23 cellular contexts compared by ENCODE assay signal in genomic region chr12:69046372-69046771, GRCh38.
DNase-seq lines count a peak whose midpoint lies in the region; ATAC-seq and FAIRE-seq lines count a peak whose summit lies in the region.
"Had no signal": no experiment of that assay in that cellular context is flagged by ENCODE, and none has a peak within 500 bp of the region (broad histone marks: within the 10 kb centered on the region; RNA-seq: fewer than 3 reads in every experiment).

No MANE protein-coding gene starts in this region.

- H3K14ac ChIP-seq in neuronal stem cell (ENCODE audit: low read length), result no peak overlapping the region

- H2BK15ac ChIP-seq in neuronal stem cell (ENCODE audit: low read length), result no peak overlapping the region

- peak; percentile 89 for FAIRE-seq in RCC 7860 (lab: Jason Lieb, UNC)
- FAIRE-seq: A204.1 had no signal

- H2AFZ ChIP-seq in neuronal stem cell (ENCODE audit: low read length), result no peak overlapping the region

- H3K27me3 Mint-ChIP-seq in activated T-helper 17 cell treated with anti-CD3 and anti-CD28 coated beads, Interleukin-2, amount 50 U/mL, for 72 hours, result peaks cover 6% of the 10 kb centered on the region
- H3K27me3 Mint-ChIP-seq: CD4-positive, CD25-positive, alpha-beta regulatory T cell had no signal

- no peaks in the 10 kb centered on the region for H3K36me3 Mint-ChIP-seq in activated T-helper 17 cell treated with anti-CD3 and anti-CD28 coated beads, Interleukin-2, amount 50 U/mL, for 72 hours (ENCODE audit: low read depth)
- H3K36me3 Mint-ChIP-seq: CD4-positive, CD25-positive, alpha-beta regulatory T cell had no signal

- no peak overlapping the region for H3K27ac ChIP-seq in neuronal stem cell (replicated peaks; ENCODE audit: low read length)
- H3K27ac ChIP-seq: HL-60, SK-N-MC had no signal

- H4K8ac ChIP-seq in neuronal stem cell (ENCODE audit: low read depth, low read length), result no peak overlapping the region

- peaks cover 0 to 2% of the 10 kb centered on the region in 2 donors for H3K9me3 ChIP-seq in neuronal stem cell (replicated peaks in 1 of 2; ENCODE audit: control insufficient read depth in 2 of 2, insufficient read depth in 1 of 2, low read depth in 1 of 2, low read length in 2 of 2)

- H3K79me1 ChIP-seq in neuronal stem cell (ENCODE audit: low read depth, low read length), result no peaks in the 10 kb centered on the region

- H2BK120ac ChIP-seq in neuronal stem cell (ENCODE audit: low read depth, low read length), result no peak overlapping the region

- H3K36me3 ChIP-seq in neuronal stem cell (replicated peaks in 1 of 2; ENCODE audit: control insufficient read depth in 2 of 2, insufficient read depth in 2 of 2, low read length in 2 of 2), result no peaks in the 10 kb centered on the region
- H3K36me3 ChIP-seq: HAP-1 had no signal

- DNase-seq in RCC 7860 (ENCODE audit: low spot score) (peak; percentile 6), epidermal melanocyte (ENCODE audit: insufficient read length, low spot score) (peak; percentile 40), left lobe of liver (ENCODE audit: low spot score) (peak; percentile 71), renal cortical epithelial cell (ENCODE audit: low read depth) (peak; percentile 87), cerebellar nuclear complex (lab: John Stamatoyannopoulos, UW) (no peak), COLO829 (ENCODE audit: low spot score) (no peak), neuronal stem cell (ENCODE audit: low spot score) (no peak)
- DNase-seq: CD4-positive, CD25-positive, alpha-beta regulatory T cell; COR-L47; KG1; MV-4-11; NCI-H1105 treated with DMSO at 0.1 percent for 48 hours; NCI-H2081; NCI-H2171 treated with DMSO at 0.1 percent for 48 hours; NCI-H526 treated with DMSO at 0.1 percent for 48 hours; RPMI8226; SHP77 had no signal

- H2AK5ac ChIP-seq in neuronal stem cell (ENCODE audit: low read depth, low read length), result no peak overlapping the region

- H4K91ac ChIP-seq in neuronal stem cell (ENCODE audit: low read depth, low read length, poor library complexity), result no peak overlapping the region

- H3K4me1 Mint-ChIP-seq in activated T-helper 17 cell treated with anti-CD3 and anti-CD28 coated beads, Interleukin-2, amount 50 U/mL, for 72 hours, result no peaks in the 10 kb centered on the region
- H3K4me1 Mint-ChIP-seq: CD4-positive, CD25-positive, alpha-beta regulatory T cell had no signal

- H2BK12ac ChIP-seq in neuronal stem cell (ENCODE audit: low read length), result no peak overlapping the region

- H3K4me1 ChIP-seq in neuronal stem cell (ENCODE audit: control insufficient read depth in 2 of 2, insufficient read depth in 1 of 2, low read depth in 1 of 2, low read length in 2 of 2), result no peaks in the 10 kb centered on the region
- H3K4me1 ChIP-seq: HAP-1 had no signal

- no peak overlapping the region for H3K9ac ChIP-seq in neuronal stem cell (ENCODE audit: low read depth, low read length, poor library complexity)

- no peak overlapping the region for H3K27ac Mint-ChIP-seq in activated T-helper 17 cell treated with anti-CD3 and anti-CD28 coated beads, Interleukin-2, amount 50 U/mL, for 72 hours
- H3K27ac Mint-ChIP-seq: CD4-positive, CD25-positive, alpha-beta regulatory T cell; GM23338 had no signal

- H3K4ac ChIP-seq in neuronal stem cell (ENCODE audit: low read length), result no peak overlapping the region

- no peak overlapping the region for H2BK5ac ChIP-seq in neuronal stem cell (ENCODE audit: low read length)

- no peak overlapping the region for H3K18ac ChIP-seq in neuronal stem cell (ENCODE audit: low read length)

- ATAC-seq in left lobe of liver, result peak; percentile 93
- no peak for ATAC-seq in activated T-helper 17 cell treated with anti-CD3 and anti-CD28 coated beads, Interleukin-2, amount 50 U/mL, for 72 hours (replicated peaks)
- ATAC-seq: GM23338 had no signal

- H3K9me3 Mint-ChIP-seq in activated T-helper 17 cell treated with anti-CD3 and anti-CD28 coated beads, Interleukin-2, amount 50 U/mL, for 72 hours, result no peaks in the 10 kb centered on the region

- no peak overlapping the region for H3K4me3 Mint-ChIP-seq in activated T-helper 17 cell treated with anti-CD3 and anti-CD28 coated beads, Interleukin-2, amount 50 U/mL, for 72 hours
- H3K4me3 Mint-ChIP-seq: CD4-positive, CD25-positive, alpha-beta regulatory T cell; GM23338 had no signal

- no peak overlapping the region for H3K23ac ChIP-seq in neuronal stem cell (ENCODE audit: low read depth, low read length, poor library complexity)

- no peak overlapping the region for H3K4me2 ChIP-seq in neuronal stem cell (ENCODE audit: insufficient read depth, low read length, poor library complexity, severe bottlenecking)
- H3K4me2 ChIP-seq: GM23338 had no signal

- no CpG with 5 or more reads among the region's 2 CpGs for WGBS in neuronal stem cell (ENCODE audit: extremely low coverage in 2 of 2, insufficient read length in 2 of 2, insufficient replicate concordance in 1 of 2), 2 donors

- no peaks in the 10 kb centered on the region for H3K27me3 ChIP-seq in neuronal stem cell (ENCODE audit: control insufficient read depth in 3 of 3, insufficient read depth in 3 of 3, low read depth in 1 of 3, low read length in 3 of 3)

- H3K4me3 ChIP-seq in neuronal stem cell (ENCODE audit: low read length in 2 of 2), result no peak overlapping the region
- H3K4me3 ChIP-seq: GM23338, HAP-1, SK-N-MC had no signal

Comparison
In these comparisons a context has a peak if more than half of its experiments do, and no peak if none do; other contexts are left out.
1. DNase-seq: peak in RCC 7860 (single experiment), epidermal melanocyte (single experiment), left lobe of liver (single experiment) and renal cortical epithelial cell (single experiment); none in cerebellar nuclear complex (0 of 2), COLO829 (single experiment) and neuronal stem cell (single experiment).